Comparison of ENCODE assay signal across 9 cellular contexts in genomic region chr5:134552301-134552700, GRCh38. TPM values are rescaled to one million over a fixed set of nuclear protein-coding genes. Genes with fewer than 3 reads are reported as not detected.
DNase-seq lines count a peak whose midpoint lies in the region; ATAC-seq and TF ChIP-seq lines count a peak whose summit lies in the region.
"Had no signal": no experiment of that assay in that cellular context is flagged by ENCODE, and none has a peak within 500 bp of the region (broad histone marks: within the 10 kb centered on the region; RNA-seq: fewer than 3 reads in every experiment).

No MANE protein-coding gene starts in this region.

- H4K20me1 ChIP-seq in OCI-LY1 (ENCODE audit: insufficient read depth, low read length) = no peaks in the 10 kb centered on the region

- H3K27ac ChIP-seq in OCI-LY1 (ENCODE audit: low read depth, low read length, poor library complexity, severe bottlenecking) (peak overlapping the region; percentile 98), duodenal mucosa (ENCODE audit: low read depth, low read length) (peak overlapping the region; percentile 35)

- no peak overlapping the region for H2AFZ ChIP-seq in OCI-LY1 (ENCODE audit: low read length)

- H3K36me3 ChIP-seq in OCI-LY1 (ENCODE audit: insufficient read depth, low read length) (peaks cover 48% of the 10 kb centered on the region; the same call in 1 of the 2 replicates), duodenal mucosa (ENCODE audit: control insufficient read depth in 1 of 2, insufficient read depth in 2 of 2, low read length in 2 of 2) (peaks cover 29 to 62% of the 10 kb centered on the region in 2 donors)

- TF ChIP-seq CTCF in AG10803 (conservative IDR thresholded peaks at IDR 0.05; ENCODE audit: low read length) (no peak), OCI-LY1 (IDR thresholded peaks at IDR 0.05; ENCODE audit: low read length) (no peak)

- H3K4me1 ChIP-seq in OCI-LY1 (ENCODE audit: insufficient read depth, low read length, severe bottlenecking) = peaks cover 79% of the 10 kb centered on the region
- H3K4me1 ChIP-seq in duodenal mucosa (ENCODE audit: control insufficient read depth in 1 of 2, insufficient read depth in 2 of 2, low read length in 2 of 2) = peaks cover 46 to 48% of the 10 kb centered on the region in 2 donors

- no peak overlapping the region for H3K4me3 ChIP-seq in AG10803 (ENCODE audit: low read length)
- H3K4me3 ChIP-seq in OCI-LY1 (ENCODE audit: low read depth, low read length, poor library complexity, severe bottlenecking) = no peak overlapping the region
- no peak overlapping the region for H3K4me3 ChIP-seq in duodenal mucosa (ENCODE audit: low read depth in 1 of 2, low read length in 2 of 2)

- DNase-seq in AG10803 (ENCODE audit: low read depth) (peak; percentile 94), myocyte (ENCODE audit: low read depth) (peak; percentile 45), SHP77 (lab: John Stamatoyannopoulos, UW) (no peak), NCI-H2171 (lab: John Stamatoyannopoulos, UW) (no peak)
- DNase-seq: DND-41 had no signal

- H3F3A ChIP-seq in OCI-LY1 (ENCODE audit: insufficient read depth, low read length) = no peaks in the 10 kb centered on the region

- H3K9me2 ChIP-seq in OCI-LY1 (ENCODE audit: low read depth, low read length) = no peaks in the 10 kb centered on the region

- H3K27me3 ChIP-seq in OCI-LY1 (ENCODE audit: insufficient read depth, low read length) (no peaks in the 10 kb centered on the region), duodenal mucosa (ENCODE audit: control insufficient read depth in 1 of 2, insufficient read depth in 2 of 2, low read length in 2 of 2) (no peaks in the 10 kb centered on the region)

- H3K9ac ChIP-seq in OCI-LY1 (ENCODE audit: low read length) (no peak overlapping the region), duodenal mucosa (ENCODE audit: low read depth in 1 of 2, low read length in 2 of 2) (no peak overlapping the region)

- no peaks in the 10 kb centered on the region for H3K79me2 ChIP-seq in OCI-LY1 (ENCODE audit: insufficient read depth, low read length)

- no peak for ATAC-seq in HG02938 (IDR thresholded peaks at IDR 0.05; ENCODE audit: unreplicated experiment)
- no peak for ATAC-seq in HG02610 (IDR thresholded peaks at IDR 0.05; ENCODE audit: unreplicated experiment)

- no peak overlapping the region for H3K4me2 ChIP-seq in OCI-LY1 (ENCODE audit: low read length)

- H3K9me3 ChIP-seq in OCI-LY1 (ENCODE audit: low read length) (no peaks in the 10 kb centered on the region), duodenal mucosa (ENCODE audit: control insufficient read depth in 1 of 2, low read length in 2 of 2) (no peaks in the 10 kb centered on the region)

RNA-seq across cellular contexts. Expression of gene JADE2, which starts 26.8 kb away (rescaled TPM):
- total RNA-seq in myocyte = 5.9 and 10.2 TPM in 2 replicates
- 9.2 TPM for polyA plus RNA-seq in myocyte (2012)

Comparison
In these comparisons a context has a peak if more than half of its experiments do, and no peak if none do; other contexts are left out.
1. DNase-seq: peak in AG10803 (single experiment) and myocyte (single experiment); none in SHP77 (0 of 2) and NCI-H2171 (single experiment).